Comparison of ENCODE assay signal across 20 cellular contexts in the genomic region with DNA sequence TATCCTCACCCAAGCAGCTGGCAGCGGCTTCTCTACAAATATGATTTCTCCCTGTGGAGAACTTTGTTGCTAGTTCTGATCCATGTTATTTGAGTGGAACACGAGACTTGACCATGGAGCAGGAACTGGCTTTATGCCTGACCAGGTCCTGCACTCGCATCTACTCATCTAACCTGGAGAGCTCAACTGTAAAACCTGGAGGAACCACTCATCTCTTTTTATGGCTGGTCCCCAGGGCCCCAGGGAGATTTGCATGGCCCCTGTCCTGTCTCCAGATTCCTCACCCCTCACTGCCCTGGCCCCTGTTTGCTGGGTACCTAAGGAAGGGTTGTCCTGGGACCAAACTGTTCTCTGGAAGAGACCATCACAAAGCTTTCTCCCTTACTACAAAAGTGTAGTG. TPM values are rescaled to one million over a fixed set of nuclear protein-coding genes. Genes with fewer than 3 reads are reported as not detected.
A peak's percentile ranks its signal among the peaks of the same experiment; 100 is the strongest.
DNase-seq lines count a peak whose midpoint lies in the region; ATAC-seq and TF ChIP-seq lines count a peak whose summit lies in the region.
"Had no signal": no experiment of that assay in that cellular context is flagged by ENCODE, and none has a peak within 500 bp of the region (broad histone marks: within the 10 kb centered on the region; RNA-seq: fewer than 3 reads in every experiment).

No MANE protein-coding gene starts in this region.

- peak overlapping the region; percentile 13 for H3K4me3 Mint-ChIP-seq in stimulated activated naive CD8-positive, alpha-beta T cell treated with anti-CD3 and anti-CD28 coated beads, Interleukin-15, Interleukin-2, amounts not matched to agents 100 ng/mL and 50 ng/mL, for 24 hours
- H3K4me3 Mint-ChIP-seq: CD4-positive, alpha-beta T cell had no signal

- H3K4me1 ChIP-seq in HUES48 (ENCODE audit: control insufficient read depth, insufficient read depth, low read length) (peaks cover 24% of the 10 kb centered on the region), hepatocyte (ENCODE audit: insufficient read depth) (peaks cover 20% of the 10 kb centered on the region), HAP-1 (no peaks in the 10 kb centered on the region)

- peaks cover 7% of the 10 kb centered on the region for H4K20me1 ChIP-seq in hepatocyte (ENCODE audit: insufficient read depth, poor library complexity, severe bottlenecking)

- no peak overlapping the region for H3K27ac Mint-ChIP-seq in stimulated activated naive CD8-positive, alpha-beta T cell treated with anti-CD3 and anti-CD28 coated beads, Interleukin-15, Interleukin-2, amounts not matched to agents 100 ng/mL and 50 ng/mL, for 24 hours
- H3K27ac Mint-ChIP-seq: activated naive CD4-positive, alpha-beta T cell treated with anti-CD3 and anti-CD28 coated beads, Interleukin-2, amount 50 U/mL, for 72 hours; CD4-positive, alpha-beta T cell had no signal

- H2AFZ ChIP-seq in hepatocyte = no peak overlapping the region

- H3K9me2 ChIP-seq in hepatocyte (replicated peaks; ENCODE audit: insufficient read depth) = no peaks in the 10 kb centered on the region

- H3K9ac ChIP-seq in HUES48 (ENCODE audit: low read depth, low read length) = no peak overlapping the region

- no peak for TF ChIP-seq CTCF in hepatocyte (IDR thresholded peaks at IDR 0.05; ENCODE audit: poor library complexity)

- peaks cover 25% of the 10 kb centered on the region for H3K36me3 Mint-ChIP-seq in stimulated activated naive CD8-positive, alpha-beta T cell treated with anti-CD3 and anti-CD28 coated beads, Interleukin-15, Interleukin-2, amounts not matched to agents 100 ng/mL and 50 ng/mL, for 24 hours (ENCODE audit: low read depth)

- peak overlapping the region; percentile 75 for H3K4me2 ChIP-seq in hepatocyte

- no peak for ATAC-seq in stimulated activated naive CD8-positive, alpha-beta T cell treated with anti-CD3 and anti-CD28 coated beads, Interleukin-15, Interleukin-2, amounts not matched to agents 100 U/mL and 50 U/mL, for 24 hours
- ATAC-seq in HG02798 (IDR thresholded peaks at IDR 0.05; ENCODE audit: poor library complexity, unreplicated experiment) = no peak
- ATAC-seq: activated CD4-positive, CD25-positive, alpha-beta regulatory T cell treated with anti-CD3 and anti-CD28 coated beads, Interleukin-2, amount 50 U/mL, for 24 hours had no signal

- H3K9me3 ChIP-seq in HUES48 (ENCODE audit: control insufficient read depth, insufficient read depth, low read length) (no peaks in the 10 kb centered on the region), hepatocyte (ENCODE audit: low read depth) (no peaks in the 10 kb centered on the region), HAP-1 (no peaks in the 10 kb centered on the region)

- H3K27ac ChIP-seq in HUES48 (ENCODE audit: low read depth, low read length) (peak overlapping the region; percentile 50), hepatocyte (no peak overlapping the region)
- H3K27ac ChIP-seq: HL-60 had no signal

- peaks cover 7% of the 10 kb centered on the region for H3K9me3 Mint-ChIP-seq in stimulated activated naive CD8-positive, alpha-beta T cell treated with anti-CD3 and anti-CD28 coated beads, Interleukin-15, Interleukin-2, amounts not matched to agents 100 ng/mL and 50 ng/mL, for 24 hours
- H3K9me3 Mint-ChIP-seq: CD4-positive, alpha-beta T cell had no signal

- H3K27me3 ChIP-seq in HUES48 (ENCODE audit: control insufficient read depth, insufficient read depth, low read length) (peaks cover 4% of the 10 kb centered on the region; the same call in 1 of the 2 replicates), hepatocyte (no peaks in the 10 kb centered on the region), HAP-1 (ENCODE audit: low read depth) (no peaks in the 10 kb centered on the region)

- 79% methylated on average over 3 of the region's 3 CpGs for WGBS in hepatocyte (ENCODE audit: low lambda C conversion rate, missing lambda C conversion rate)

- H3K79me2 ChIP-seq in hepatocyte = peaks cover 77% of the 10 kb centered on the region

- in situ Hi-C loops in HAP-1 (cut with MboI; ENCODE audit: low sequenced_read_pairs) = no loop called here

- H3K36me3 ChIP-seq in HUES48 (ENCODE audit: control insufficient read depth, insufficient read depth, low read length) (peaks cover 5% of the 10 kb centered on the region), hepatocyte (replicated peaks; ENCODE audit: insufficient read depth, low read depth) (no peaks in the 10 kb centered on the region), HAP-1 (replicated peaks) (no peaks in the 10 kb centered on the region)

- peaks cover 27% of the 10 kb centered on the region for H3K4me1 Mint-ChIP-seq in stimulated activated naive CD8-positive, alpha-beta T cell treated with anti-CD3 and anti-CD28 coated beads, Interleukin-15, Interleukin-2, amounts not matched to agents 100 ng/mL and 50 ng/mL, for 24 hours (ENCODE audit: low read depth)

- H3K4me3 ChIP-seq in HUES48 (ENCODE audit: low read depth, low read length) (no peak overlapping the region; the same call in 1 of the 2 replicates), hepatocyte (no peak overlapping the region), HAP-1 (no peak overlapping the region)

- peaks cover 54% of the 10 kb centered on the region for H3K27me3 Mint-ChIP-seq in stimulated activated naive CD8-positive, alpha-beta T cell treated with anti-CD3 and anti-CD28 coated beads, Interleukin-15, Interleukin-2, amounts not matched to agents 100 ng/mL and 50 ng/mL, for 24 hours

- DNase-seq in stimulated activated naive CD8-positive, alpha-beta T cell treated with anti-CD3 and anti-CD28 coated beads, Interleukin-15, Interleukin-2, amounts not matched to agents 100 U/mL and 50 U/mL, for 24 hours = no peak
- no peak for DNase-seq in hepatocyte (ENCODE audit: low spot score)
- DNase-seq in SIG-M5 treated with dmso at 0.1 percent for 504 hours (lab: John Stamatoyannopoulos, UW; ENCODE audit: unreplicated experiment) = no peak
- no peak for DNase-seq in islet precursor cell
- DNase-seq in HAP-1 (ENCODE audit: low spot score in 2 of 2) = no peak
- DNase-seq: effector CD8-positive, alpha-beta T cell; NCI-H1930 had no signal

RNA-seq across cellular contexts. Expression of gene TCAF1, which starts 16.0 kb away (rescaled TPM):
- total RNA-seq in hepatocyte = 118 and 121 TPM in 2 replicates
- 57.4 and 59.6 TPM in 2 replicates for polyA plus RNA-seq in hepatocyte

RNA-seq across cellular contexts. Expression of gene OR2F2, which starts 49.1 kb away (rescaled TPM):
- not detected in 2 replicates for total RNA-seq in hepatocyte
- polyA plus RNA-seq in hepatocyte = not detected in 2 replicates
- total RNA-seq: activated naive CD4-positive, alpha-beta T cell treated with anti-CD3 and anti-CD28 coated beads, Interleukin-2, amount 50 U/mL, for 72 hours; CD4-positive, alpha-beta T cell; Daoy; LHCN-M2; liver; RPMI7951; T-helper 1 cell treated with Interleukin-12 subunit alpha and Interleukin-12 subunit beta and Interleukin-4 antibody, amounts not matched to agents 30 ng/mL and 1 ng/mL, for 36 hours; temporal lobe had no signal
- polyA plus RNA-seq: liver had no signal
